In genomic region chr20:38109657-38110524, GRCh38 we compare ENCODE assay signal across 1 cellular context.
A peak's percentile ranks its signal among the peaks of the same experiment; 100 is the strongest.
TF ChIP-seq lines count a peak whose summit lies in the region.

No MANE protein-coding gene starts in this region.

TF ChIP-seq in K562, 482 proteins besides CTCF, POLR2A, EP300 and RAD21 (continued from another document and continues in another):
- TF ChIP-seq CREB3 (tag; conservative IDR thresholded peaks at IDR 0.05; ENCODE audit: low read depth), result no peak
- no peak for TF ChIP-seq C11orf30 (IDR thresholded peaks at IDR 0.05; ENCODE audit: low read depth)
- TF ChIP-seq ATF2 (CRISPR knock-in tag; IDR thresholded peaks at IDR 0.05), result no peak
- no peak for TF ChIP-seq ZBTB8A (IDR thresholded peaks at IDR 0.05; ENCODE audit: partially characterized antibody)
- no peak for TF ChIP-seq PATZ1 (CRISPR knock-in tag; IDR thresholded peaks at IDR 0.05; ENCODE audit: borderline replicate concordance)
- no peak for TF ChIP-seq MCM5 (IDR thresholded peaks at IDR 0.05; ENCODE audit: low read depth)
- TF ChIP-seq BACH1 (tag; IDR thresholded peaks at IDR 0.05), result 0 out of 2 replicates have a peak, but pooled peaks have one; percentile 25
- TF ChIP-seq, protein P1, sequence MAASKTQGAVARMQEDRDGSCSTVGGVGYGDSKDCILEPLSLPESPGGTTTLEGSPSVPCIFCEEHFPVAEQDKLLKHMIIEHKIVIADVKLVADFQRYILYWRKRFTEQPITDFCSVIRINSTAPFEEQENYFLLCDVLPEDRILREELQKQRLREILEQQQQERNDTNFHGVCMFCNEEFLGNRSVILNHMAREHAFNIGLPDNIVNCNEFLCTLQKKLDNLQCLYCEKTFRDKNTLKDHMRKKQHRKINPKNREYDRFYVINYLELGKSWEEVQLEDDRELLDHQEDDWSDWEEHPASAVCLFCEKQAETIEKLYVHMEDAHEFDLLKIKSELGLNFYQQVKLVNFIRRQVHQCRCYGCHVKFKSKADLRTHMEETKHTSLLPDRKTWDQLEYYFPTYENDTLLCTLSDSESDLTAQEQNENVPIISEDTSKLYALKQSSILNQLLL (CRISPR knock-in tag; IDR thresholded peaks at IDR 0.05; ENCODE audit: borderline replicate concordance), result no peak
- 0 out of 2 replicates have a peak, but pooled peaks have one; percentile 43 for TF ChIP-seq ZNF766 (CRISPR knock-in tag; conservative IDR thresholded peaks at IDR 0.05)
- TF ChIP-seq ZNF316 (IDR thresholded peaks at IDR 0.05), result no peak
- no peak for TF ChIP-seq DIDO1 (tag; IDR thresholded peaks at IDR 0.05; ENCODE audit: low read depth)
- no peak for TF ChIP-seq ZFP30 (CRISPR knock-in tag; IDR thresholded peaks at IDR 0.05; ENCODE audit: borderline replicate concordance)
- peak; percentile 62 for TF ChIP-seq SMAD4 (CRISPR knock-in tag; conservative IDR thresholded peaks at IDR 0.05)
- peak; percentile 80 for TF ChIP-seq NFE2 (IDR thresholded peaks at IDR 0.05; ENCODE audit: low read depth)
- 0 out of 2 replicates have a peak, but pooled peaks have one; percentile 27 for TF ChIP-seq MAFK (IDR thresholded peaks at IDR 0.05; ENCODE audit: low read length)
- TF ChIP-seq, protein P2, sequence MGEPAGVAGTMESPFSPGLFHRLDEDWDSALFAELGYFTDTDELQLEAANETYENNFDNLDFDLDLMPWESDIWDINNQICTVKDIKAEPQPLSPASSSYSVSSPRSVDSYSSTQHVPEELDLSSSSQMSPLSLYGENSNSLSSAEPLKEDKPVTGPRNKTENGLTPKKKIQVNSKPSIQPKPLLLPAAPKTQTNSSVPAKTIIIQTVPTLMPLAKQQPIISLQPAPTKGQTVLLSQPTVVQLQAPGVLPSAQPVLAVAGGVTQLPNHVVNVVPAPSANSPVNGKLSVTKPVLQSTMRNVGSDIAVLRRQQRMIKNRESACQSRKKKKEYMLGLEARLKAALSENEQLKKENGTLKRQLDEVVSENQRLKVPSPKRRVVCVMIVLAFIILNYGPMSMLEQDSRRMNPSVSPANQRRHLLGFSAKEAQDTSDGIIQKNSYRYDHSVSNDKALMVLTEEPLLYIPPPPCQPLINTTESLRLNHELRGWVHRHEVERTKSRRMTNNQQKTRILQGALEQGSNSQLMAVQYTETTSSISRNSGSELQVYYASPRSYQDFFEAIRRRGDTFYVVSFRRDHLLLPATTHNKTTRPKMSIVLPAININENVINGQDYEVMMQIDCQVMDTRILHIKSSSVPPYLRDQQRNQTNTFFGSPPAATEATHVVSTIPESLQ (CRISPR knock-in tag; IDR thresholded peaks at IDR 0.05), result no peak
- TF ChIP-seq HMG20B (CRISPR knock-in tag; IDR thresholded peaks at IDR 0.05), result no peak
- TF ChIP-seq ZNF75A (CRISPR knock-in tag; IDR thresholded peaks at IDR 0.05), result no peak
- TF ChIP-seq TAL1 (IDR thresholded peaks at IDR 0.05), result no peak
- peak; percentile 69; the same call in 1 of the 2 replicates for TF ChIP-seq SMARCE1 (IDR thresholded peaks at IDR 0.05)
- TF ChIP-seq CEBPG (CRISPR knock-in tag; IDR thresholded peaks at IDR 0.05), result peak; percentile 72
- TF ChIP-seq CEBPG (tag; conservative IDR thresholded peaks at IDR 0.05 in 1 of 2, IDR thresholded peaks at IDR 0.05 in 1 of 2), result peak; percentile 80 to 88
- peak in 1 of 2 experiments; percentile 74; a peak in 1 of 4 replicates for TF ChIP-seq ZNF318 (IDR thresholded peaks at IDR 0.05; ENCODE audit: borderline replicate concordance in 1 of 2, low read depth in 1 of 2)
- TF ChIP-seq CREM (IDR thresholded peaks at IDR 0.05; ENCODE audit: low read depth), result 0 out of 2 replicates have a peak, but pooled peaks have one; percentile 15
- no peak for TF ChIP-seq SREBF2 (CRISPR knock-in tag; IDR thresholded peaks at IDR 0.05)
- TF ChIP-seq SP1 (CRISPR knock-in tag; IDR thresholded peaks at IDR 0.05), result no peak
- peak; percentile 38 for TF ChIP-seq SOX6 (IDR thresholded peaks at IDR 0.05)
- TF ChIP-seq CBX2 (IDR thresholded peaks at IDR 0.05; ENCODE audit: insufficient read depth, low read length, poor library complexity, severe bottlenecking), result no peak
- peak; percentile 39; the same call in 1 of the 2 replicates for TF ChIP-seq NR2C1 (IDR thresholded peaks at IDR 0.05)
- peak; percentile 71 for TF ChIP-seq NR2C1 (tag; IDR thresholded peaks at IDR 0.05)
- TF ChIP-seq CCAR2 (IDR thresholded peaks at IDR 0.05; ENCODE audit: low read depth, low read length), result no peak
- TF ChIP-seq SMC3 (conservative IDR thresholded peaks at IDR 0.05; ENCODE audit: insufficient read depth, low read depth, low read length), result no peak
- TF ChIP-seq, protein P3, sequence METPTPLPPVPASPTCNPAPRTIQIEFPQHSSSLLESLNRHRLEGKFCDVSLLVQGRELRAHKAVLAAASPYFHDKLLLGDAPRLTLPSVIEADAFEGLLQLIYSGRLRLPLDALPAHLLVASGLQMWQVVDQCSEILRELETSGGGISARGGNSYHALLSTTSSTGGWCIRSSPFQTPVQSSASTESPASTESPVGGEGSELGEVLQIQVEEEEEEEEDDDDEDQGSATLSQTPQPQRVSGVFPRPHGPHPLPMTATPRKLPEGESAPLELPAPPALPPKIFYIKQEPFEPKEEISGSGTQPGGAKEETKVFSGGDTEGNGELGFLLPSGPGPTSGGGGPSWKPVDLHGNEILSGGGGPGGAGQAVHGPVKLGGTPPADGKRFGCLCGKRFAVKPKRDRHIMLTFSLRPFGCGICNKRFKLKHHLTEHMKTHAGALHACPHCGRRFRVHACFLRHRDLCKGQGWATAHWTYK (CRISPR knock-in tag; IDR thresholded peaks at IDR 0.05), result no peak
- no peak for TF ChIP-seq ETV6 (IDR thresholded peaks at IDR 0.05; ENCODE audit: borderline replicate concordance in 1 of 2, low read depth in 2 of 2, low read length in 1 of 2)
- TF ChIP-seq ETV6 (CRISPR knock-in tag; IDR thresholded peaks at IDR 0.05; ENCODE audit: borderline replicate concordance), result no peak
- TF ChIP-seq EP400 (IDR thresholded peaks at IDR 0.05), result no peak
- no peak for TF ChIP-seq CSDE1 (IDR thresholded peaks at IDR 0.05)
- TF ChIP-seq, protein P4, sequence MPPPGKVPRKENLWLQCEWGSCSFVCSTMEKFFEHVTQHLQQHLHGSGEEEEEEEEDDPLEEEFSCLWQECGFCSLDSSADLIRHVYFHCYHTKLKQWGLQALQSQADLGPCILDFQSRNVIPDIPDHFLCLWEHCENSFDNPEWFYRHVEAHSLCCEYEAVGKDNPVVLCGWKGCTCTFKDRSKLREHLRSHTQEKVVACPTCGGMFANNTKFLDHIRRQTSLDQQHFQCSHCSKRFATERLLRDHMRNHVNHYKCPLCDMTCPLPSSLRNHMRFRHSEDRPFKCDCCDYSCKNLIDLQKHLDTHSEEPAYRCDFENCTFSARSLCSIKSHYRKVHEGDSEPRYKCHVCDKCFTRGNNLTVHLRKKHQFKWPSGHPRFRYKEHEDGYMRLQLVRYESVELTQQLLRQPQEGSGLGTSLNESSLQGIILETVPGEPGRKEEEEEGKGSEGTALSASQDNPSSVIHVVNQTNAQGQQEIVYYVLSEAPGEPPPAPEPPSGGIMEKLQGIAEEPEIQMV (tag; conservative IDR thresholded peaks at IDR 0.05; ENCODE audit: low read depth), result no peak
- TF ChIP-seq LEF1 (IDR thresholded peaks at IDR 0.05), result no peak
- no peak for TF ChIP-seq NCOA1 (IDR thresholded peaks at IDR 0.05; ENCODE audit: low read depth)
- peak; percentile 66 for TF ChIP-seq ARID1B (IDR thresholded peaks at IDR 0.05)
- TF ChIP-seq TAF9B (IDR thresholded peaks at IDR 0.05; ENCODE audit: partially characterized antibody), result no peak
- peak; percentile 34; the same call in 1 of the 2 replicates for TF ChIP-seq ZNF584 (CRISPR knock-in tag; IDR thresholded peaks at IDR 0.05; ENCODE audit: low read depth)
- peak; percentile 60 for TF ChIP-seq ESRRA (IDR thresholded peaks at IDR 0.05; ENCODE audit: borderline replicate concordance, low read depth)
- TF ChIP-seq ZNF232 (CRISPR knock-in tag; IDR thresholded peaks at IDR 0.05), result no peak
- no peak for TF ChIP-seq ZFP36 (IDR thresholded peaks at IDR 0.05; ENCODE audit: low read depth, low read length, partially characterized antibody)
- TF ChIP-seq SUPT5H (IDR thresholded peaks at IDR 0.05), result no peak
- no peak for TF ChIP-seq ZNF655 (CRISPR knock-in tag; IDR thresholded peaks at IDR 0.05)
